ENCODE assay signal across 27 cellular contexts in genomic region chr18:21915546-21915945, GRCh38.
"Had no signal": no experiment of that assay in that cellular context is flagged by ENCODE, and none has a peak within 500 bp of the region (broad histone marks: within the 10 kb centered on the region; RNA-seq: fewer than 3 reads in every experiment).

No MANE protein-coding gene starts in this region.

- DNase-seq: stimulated activated CD4-positive, alpha-beta T cell treated with anti-CD3 and anti-CD28 coated beads, Interleukin-2, amount 100 ng/mL, for 48 hours; stimulated activated CD4-positive, alpha-beta T cell treated with anti-CD3 and anti-CD28 coated beads, Interleukin-4, amount 100 ng/mL, for 1 hour; stimulated activated CD4-positive, alpha-beta T cell treated with anti-CD3 and anti-CD28 coated beads, Interleukin-4, amount 100 ng/mL, for 24 hours; stimulated activated CD4-positive, alpha-beta T cell treated with anti-CD3 and anti-CD28 coated beads, Interleukin-4, amount 100 ng/mL, for 4 hours; stimulated activated CD8-positive, alpha-beta memory T cell treated with anti-CD3 and anti-CD28 coated beads, Interleukin-4, amount 100 ng/mL, for 48 hours; stimulated activated naive B cell treated with anti-CD40 and anti-IgM and Interleukin-4, amounts not matched to agents 10 μg/mL and 1 μg/mL and 100 μg/mL, for 72 hours; stimulated activated naive CD4-positive, alpha-beta T cell; stimulated activated naive CD4-positive, alpha-beta T cell treated with Interleukin-2 at 50 U/mL for 16 hours; stimulated activated naive CD8-positive, alpha-beta T cell treated with anti-CD3 and anti-CD28 coated beads, Interleukin-15, amount 100 ng/mL, for 72 hours; stimulated activated naive CD8-positive, alpha-beta T cell treated with anti-CD3 and anti-CD28 coated beads, Interleukin-15, Interleukin-2, amounts not matched to agents 100 U/mL and 50 U/mL, for 24 hours; stomach; testis; thyroid gland; tibial artery; transverse colon; trophoblast cell; upper lobe of right lung; uterus had no signal

- H3K27me3 ChIP-seq: stomach, suprapubic skin, testis, thyroid gland, tibial artery, tibial nerve, transverse colon, upper lobe of left lung, upper lobe of right lung, uterus, vagina had no signal

- ATAC-seq: stimulated activated effector memory CD8-positive, alpha-beta T cell treated with anti-CD3 and anti-CD28 coated beads, Interleukin-12 subunit alpha, Interleukin-12 subunit beta, amount 100 ng/mL, for 72 hours; stimulated activated memory B cell treated with anti-CD40 and anti-IgM and Interleukin-4, amounts not matched to agents 10 μg/mL and 1 μg/mL and 100 μg/mL, for 72 hours; stimulated activated naive B cell treated with anti-CD40 and anti-IgM and Interleukin-4, amounts not matched to agents 10 μg/mL and 1 μg/mL and 100 μg/mL, for 72 hours; stimulated activated naive CD8-positive, alpha-beta T cell treated with anti-CD3 and anti-CD28 coated beads, Interleukin-15, amount 100 ng/mL, for 72 hours; stimulated activated naive CD8-positive, alpha-beta T cell treated with anti-CD3 and anti-CD28 coated beads, Interleukin-15, Interleukin-2, amounts not matched to agents 100 U/mL and 50 U/mL, for 24 hours had no signal

- H3K4me1 Mint-ChIP-seq: stimulated activated effector memory CD8-positive, alpha-beta T cell treated with anti-CD3 and anti-CD28 coated beads, Interleukin-12 subunit alpha, Interleukin-12 subunit beta, amount 100 ng/mL, for 72 hours; stimulated activated memory B cell treated with anti-CD40 and anti-IgM and Interleukin-4, amounts not matched to agents 10 μg/mL and 1 μg/mL and 100 μg/mL, for 72 hours had no signal

- H3K27ac ChIP-seq: stomach, suprapubic skin, testis, thoracic aorta, thyroid gland, tibial artery, tibial nerve, transverse colon, upper lobe of left lung, upper lobe of right lung, uterus, vagina had no signal

- H3K4me3 Mint-ChIP-seq: stimulated activated effector memory CD8-positive, alpha-beta T cell treated with anti-CD3 and anti-CD28 coated beads, Interleukin-12 subunit alpha, Interleukin-12 subunit beta, amount 100 ng/mL, for 72 hours; stimulated activated memory B cell treated with anti-CD40 and anti-IgM and Interleukin-4, amounts not matched to agents 10 μg/mL and 1 μg/mL and 100 μg/mL, for 72 hours; stimulated activated naive B cell treated with anti-CD40 and anti-IgM and Interleukin-4, amounts not matched to agents 10 μg/mL and 1 μg/mL and 100 μg/mL, for 72 hours; stimulated activated naive CD8-positive, alpha-beta T cell treated with anti-CD3 and anti-CD28 coated beads, Interleukin-15, amount 100 ng/mL, for 72 hours; stimulated activated naive CD8-positive, alpha-beta T cell treated with anti-CD3 and anti-CD28 coated beads, Interleukin-15, Interleukin-2, amounts not matched to agents 100 ng/mL and 50 ng/mL, for 24 hours; type B pancreatic cell had no signal

- H3K36me3 Mint-ChIP-seq: stimulated activated effector memory CD8-positive, alpha-beta T cell treated with anti-CD3 and anti-CD28 coated beads, Interleukin-12 subunit alpha, Interleukin-12 subunit beta, amount 100 ng/mL, for 72 hours; stimulated activated memory B cell treated with anti-CD40 and anti-IgM and Interleukin-4, amounts not matched to agents 10 μg/mL and 1 μg/mL and 100 μg/mL, for 72 hours; stimulated activated naive B cell treated with anti-CD40 and anti-IgM and Interleukin-4, amounts not matched to agents 10 μg/mL and 1 μg/mL and 100 μg/mL, for 72 hours; type B pancreatic cell had no signal

- H3K4me3 ChIP-seq: stomach, suprapubic skin, testis, thoracic aorta, thyroid gland, tibial artery, tibial nerve, transverse colon, upper lobe of left lung, upper lobe of right lung, uterus, vagina had no signal

- H3K27ac Mint-ChIP-seq: stimulated activated effector memory CD8-positive, alpha-beta T cell treated with anti-CD3 and anti-CD28 coated beads, Interleukin-12 subunit alpha, Interleukin-12 subunit beta, amount 100 ng/mL, for 72 hours; stimulated activated memory B cell treated with anti-CD40 and anti-IgM and Interleukin-4, amounts not matched to agents 10 μg/mL and 1 μg/mL and 100 μg/mL, for 72 hours; stimulated activated naive B cell treated with anti-CD40 and anti-IgM and Interleukin-4, amounts not matched to agents 10 μg/mL and 1 μg/mL and 100 μg/mL, for 72 hours; stimulated activated naive CD8-positive, alpha-beta T cell treated with anti-CD3 and anti-CD28 coated beads, Interleukin-15, amount 100 ng/mL, for 72 hours; stimulated activated naive CD8-positive, alpha-beta T cell treated with anti-CD3 and anti-CD28 coated beads, Interleukin-15, Interleukin-2, amounts not matched to agents 100 ng/mL and 50 ng/mL, for 24 hours; type B pancreatic cell had no signal

- H3K9me3 ChIP-seq: testis, thyroid gland, upper lobe of right lung, uterus had no signal

- H3K36me3 ChIP-seq: stomach, suprapubic skin, thoracic aorta, thyroid gland, tibial artery, tibial nerve, transverse colon, upper lobe of left lung, upper lobe of right lung, uterus, vagina had no signal

- H3K4me1 ChIP-seq: suprapubic skin, testis, thyroid gland, tibial artery, tibial nerve, upper lobe of left lung, upper lobe of right lung, uterus, vagina had no signal
